Comparison of ENCODE assay signal across 1 cellular context in the genomic region with DNA sequence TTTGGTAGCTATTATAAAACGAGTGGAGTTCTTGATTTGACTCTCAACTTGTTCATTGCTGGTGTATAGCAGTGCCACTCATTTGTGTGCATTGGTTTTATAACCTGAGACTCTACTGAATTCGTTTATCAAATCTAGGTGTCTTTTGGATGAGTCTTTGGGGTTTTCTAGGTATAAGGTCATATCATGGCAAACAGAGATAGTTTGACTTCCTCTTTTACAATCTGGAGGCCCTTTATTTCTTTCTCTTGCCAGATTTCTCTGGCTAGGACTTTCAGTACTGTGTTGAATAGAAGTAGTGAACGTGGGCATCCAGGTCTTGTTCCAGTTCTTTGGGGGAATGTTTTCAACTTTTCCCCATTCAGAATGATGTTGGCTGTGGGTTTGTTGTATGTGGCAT.
TF ChIP-seq lines count a peak whose summit lies in the region.

No MANE protein-coding gene starts in this region.

TF ChIP-seq in GM12878, 131 proteins besides CTCF, POLR2A, EP300 and RAD21:
- TF ChIP-seq NR2F1 (conservative IDR thresholded peaks at IDR 0.05): peak; percentile 55
- TF ChIP-seq IKZF1 (conservative IDR thresholded peaks at IDR 0.05): peak; percentile 61
- TF ChIP-seq, protein P1, sequence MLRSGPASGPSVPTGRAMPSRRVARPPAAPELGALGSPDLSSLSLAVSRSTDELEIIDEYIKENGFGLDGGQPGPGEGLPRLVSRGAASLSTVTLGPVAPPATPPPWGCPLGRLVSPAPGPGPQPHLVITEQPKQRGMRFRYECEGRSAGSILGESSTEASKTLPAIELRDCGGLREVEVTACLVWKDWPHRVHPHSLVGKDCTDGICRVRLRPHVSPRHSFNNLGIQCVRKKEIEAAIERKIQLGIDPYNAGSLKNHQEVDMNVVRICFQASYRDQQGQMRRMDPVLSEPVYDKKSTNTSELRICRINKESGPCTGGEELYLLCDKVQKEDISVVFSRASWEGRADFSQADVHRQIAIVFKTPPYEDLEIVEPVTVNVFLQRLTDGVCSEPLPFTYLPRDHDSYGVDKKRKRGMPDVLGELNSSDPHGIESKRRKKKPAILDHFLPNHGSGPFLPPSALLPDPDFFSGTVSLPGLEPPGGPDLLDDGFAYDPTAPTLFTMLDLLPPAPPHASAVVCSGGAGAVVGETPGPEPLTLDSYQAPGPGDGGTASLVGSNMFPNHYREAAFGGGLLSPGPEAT (IDR thresholded peaks at IDR 0.05; ENCODE audit: low read depth): peak; percentile 66
- peak; percentile 47; the same call in 1 of the 2 replicates for TF ChIP-seq JUNB (IDR thresholded peaks at IDR 0.05)
- TF ChIP-seq SP1 (IDR thresholded peaks at IDR 0.05; ENCODE audit: low read depth, low read length): no peak
- TF ChIP-seq IKZF2 (IDR thresholded peaks at IDR 0.05): peak; percentile 79 to 84
- TF ChIP-seq BCL11A (IDR thresholded peaks at IDR 0.05; ENCODE audit: low read depth, low read length): no peak
- TF ChIP-seq, protein P2, sequence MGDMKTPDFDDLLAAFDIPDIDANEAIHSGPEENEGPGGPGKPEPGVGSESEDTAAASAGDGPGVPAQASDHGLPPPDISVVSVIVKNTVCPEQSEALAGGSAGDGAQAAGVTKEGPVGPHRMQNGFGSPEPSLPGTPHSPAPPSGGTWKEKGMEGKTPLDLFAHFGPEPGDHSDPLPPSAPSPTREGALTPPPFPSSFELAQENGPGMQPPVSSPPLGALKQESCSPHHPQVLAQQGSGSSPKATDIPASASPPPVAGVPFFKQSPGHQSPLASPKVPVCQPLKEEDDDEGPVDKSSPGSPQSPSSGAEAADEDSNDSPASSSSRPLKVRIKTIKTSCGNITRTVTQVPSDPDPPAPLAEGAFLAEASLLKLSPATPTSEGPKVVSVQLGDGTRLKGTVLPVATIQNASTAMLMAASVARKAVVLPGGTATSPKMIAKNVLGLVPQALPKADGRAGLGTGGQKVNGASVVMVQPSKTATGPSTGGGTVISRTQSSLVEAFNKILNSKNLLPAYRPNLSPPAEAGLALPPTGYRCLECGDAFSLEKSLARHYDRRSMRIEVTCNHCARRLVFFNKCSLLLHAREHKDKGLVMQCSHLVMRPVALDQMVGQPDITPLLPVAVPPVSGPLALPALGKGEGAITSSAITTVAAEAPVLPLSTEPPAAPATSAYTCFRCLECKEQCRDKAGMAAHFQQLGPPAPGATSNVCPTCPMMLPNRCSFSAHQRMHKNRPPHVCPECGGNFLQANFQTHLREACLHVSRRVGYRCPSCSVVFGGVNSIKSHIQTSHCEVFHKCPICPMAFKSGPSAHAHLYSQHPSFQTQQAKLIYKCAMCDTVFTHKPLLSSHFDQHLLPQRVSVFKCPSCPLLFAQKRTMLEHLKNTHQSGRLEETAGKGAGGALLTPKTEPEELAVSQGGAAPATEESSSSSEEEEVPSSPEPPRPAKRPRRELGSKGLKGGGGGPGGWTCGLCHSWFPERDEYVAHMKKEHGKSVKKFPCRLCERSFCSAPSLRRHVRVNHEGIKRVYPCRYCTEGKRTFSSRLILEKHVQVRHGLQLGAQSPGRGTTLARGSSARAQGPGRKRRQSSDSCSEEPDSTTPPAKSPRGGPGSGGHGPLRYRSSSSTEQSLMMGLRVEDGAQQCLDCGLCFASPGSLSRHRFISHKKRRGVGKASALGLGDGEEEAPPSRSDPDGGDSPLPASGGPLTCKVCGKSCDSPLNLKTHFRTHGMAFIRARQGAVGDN (IDR thresholded peaks at IDR 0.05): no peak
- TF ChIP-seq EED (IDR thresholded peaks at IDR 0.05; ENCODE audit: low read depth): peak; percentile 69; the same call in 1 of the 2 replicates
- TF ChIP-seq ZBED1 (IDR thresholded peaks at IDR 0.05; ENCODE audit: borderline replicate concordance): 0 out of 2 replicates have a peak, but pooled peaks have one; percentile 24
- TF ChIP-seq ATF2 (IDR thresholded peaks at IDR 0.05; ENCODE audit: low read length): 0 out of 2 replicates have a peak, but pooled peaks have one; percentile 26
- TF ChIP-seq RUNX3 (IDR thresholded peaks at IDR 0.05; ENCODE audit: low read length): peak; percentile 36; the same call in 1 of the 2 replicates
- TF ChIP-seq IRF4 (IDR thresholded peaks at IDR 0.05; ENCODE audit: low read depth, low read length): 0 out of 2 replicates have a peak, but pooled peaks have one; percentile 7
- TF ChIP-seq NFIC (IDR thresholded peaks at IDR 0.05; ENCODE audit: low read depth, low read length): peak; percentile 66
- peak; percentile 91 for TF ChIP-seq SPI1 (IDR thresholded peaks at IDR 0.05; ENCODE audit: borderline replicate concordance, insufficient read depth, low read depth, low read length)
- TF ChIP-seq, protein P3, sequence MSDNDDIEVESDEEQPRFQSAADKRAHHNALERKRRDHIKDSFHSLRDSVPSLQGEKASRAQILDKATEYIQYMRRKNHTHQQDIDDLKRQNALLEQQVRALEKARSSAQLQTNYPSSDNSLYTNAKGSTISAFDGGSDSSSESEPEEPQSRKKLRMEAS (IDR thresholded peaks at IDR 0.05; ENCODE audit: low read depth, low read length): no peak
- TF ChIP-seq, protein P4, sequence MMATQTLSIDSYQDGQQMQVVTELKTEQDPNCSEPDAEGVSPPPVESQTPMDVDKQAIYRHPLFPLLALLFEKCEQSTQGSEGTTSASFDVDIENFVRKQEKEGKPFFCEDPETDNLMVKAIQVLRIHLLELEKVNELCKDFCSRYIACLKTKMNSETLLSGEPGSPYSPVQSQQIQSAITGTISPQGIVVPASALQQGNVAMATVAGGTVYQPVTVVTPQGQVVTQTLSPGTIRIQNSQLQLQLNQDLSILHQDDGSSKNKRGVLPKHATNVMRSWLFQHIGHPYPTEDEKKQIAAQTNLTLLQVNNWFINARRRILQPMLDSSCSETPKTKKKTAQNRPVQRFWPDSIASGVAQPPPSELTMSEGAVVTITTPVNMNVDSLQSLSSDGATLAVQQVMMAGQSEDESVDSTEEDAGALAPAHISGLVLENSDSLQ (IDR thresholded peaks at IDR 0.05): peak; percentile 40; the same call in 1 of the 2 replicates
TF ChIP-seq in GM12878: peak in this region for 13.
